ENCODE assay signal across 8 cellular contexts in the genomic region with DNA sequence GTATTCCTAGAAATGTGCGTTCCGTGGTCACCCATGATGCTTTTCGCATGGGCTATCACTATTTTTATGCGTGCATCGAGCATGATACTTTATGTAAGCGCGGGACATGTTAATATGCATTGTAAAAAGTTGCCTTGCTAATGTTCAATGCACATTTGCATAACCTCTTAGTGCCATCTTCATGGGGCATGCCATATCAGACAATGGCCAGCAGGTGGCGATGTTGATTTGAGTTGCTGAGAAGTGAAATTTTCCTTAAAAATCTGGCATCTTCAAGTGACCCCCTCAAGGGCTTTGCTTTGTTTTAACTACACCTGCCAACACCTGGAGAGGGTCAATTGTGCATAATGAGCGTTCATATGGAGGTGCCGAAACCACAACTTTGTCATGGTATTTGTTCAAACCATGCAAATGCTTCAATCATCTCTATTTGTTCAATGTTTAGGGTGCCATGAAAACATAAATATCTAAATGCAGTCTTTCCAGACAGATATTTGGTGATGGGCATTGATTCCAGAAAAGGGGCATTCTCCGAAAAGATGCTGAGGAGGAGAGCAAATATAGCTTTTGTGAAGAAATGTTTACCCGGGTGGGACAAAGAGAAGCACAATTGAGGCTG.
DNase-seq lines count a peak whose midpoint lies in the region; ATAC-seq and TF ChIP-seq lines count a peak whose summit lies in the region.

No MANE protein-coding gene starts in this region.

- no peak overlapping the region for H3K4me3 ChIP-seq in AG04449 (ENCODE audit: low read depth, low read length)
- H3K4me3 ChIP-seq in GM12864 (ENCODE audit: low read depth, low read length) = no peak overlapping the region
- no peak overlapping the region for H3K4me3 ChIP-seq in cardiac fibroblast (replicated peaks in 1 of 2; ENCODE audit: low read depth in 2 of 2, low read length in 2 of 2)

- CTCF ChIA-PET in AG04449 (lab: Yijun Ruan, JAX) = interaction anchor here (2.5 kb wide), 1 partner anchor 566 kb away, joined by 11 read pairs; no protein-coding TSS in a partner anchor

- POLR2A ChIA-PET in AG04449 (lab: Yijun Ruan, JAX) = no interaction called here

- DNase-seq in AG04449 (ENCODE audit: low read depth, low spot score) (no peak), GM12864 (ENCODE audit: low read depth) (no peak), SW480 (ENCODE audit: low spot score) (peak; percentile 8), cardiac fibroblast (ENCODE audit: low read depth in 2 of 2) (peak; percentile 44 to 54), kidney tubule cell (ENCODE audit: low spot score) (peak; percentile 48), 8988T (no peak)
- DNase-seq in stimulated activated CD4-positive, alpha-beta T cell treated with anti-CD3 and anti-CD28 coated beads, TNF-alpha, amount 100 ng/mL, for 48 hours (ENCODE audit: low read depth in 3 of 3) = peak in 2 of 3 donors; percentile 11 to 14

- ATAC-seq in HG03460 (IDR thresholded peaks at IDR 0.05; ENCODE audit: unreplicated experiment) = peak; percentile 57

- peak; percentile 57 for TF ChIP-seq CTCF in AG04449 (IDR thresholded peaks at IDR 0.05; ENCODE audit: insufficient read depth, low read length, missing control alignments)
- peak; percentile 74 for TF ChIP-seq CTCF in GM12864 (IDR thresholded peaks at IDR 0.05; ENCODE audit: low read depth, low read length, missing control alignments)
- peak; percentile 68 for TF ChIP-seq CTCF in cardiac fibroblast (IDR thresholded peaks at IDR 0.05; ENCODE audit: low read depth, low read length)

Comparison
In these comparisons a context has a peak if more than half of its experiments do, and no peak if none do; other contexts are left out.
1. DNase-seq: peak in SW480 (single experiment), cardiac fibroblast (2 of 2), kidney tubule cell (single experiment) and stimulated activated CD4-positive, alpha-beta T cell treated with anti-CD3 and anti-CD28 coated beads, TNF-alpha, amount 100 ng/mL, for 48 hours (2 of 3); none in AG04449 (single experiment), GM12864 (single experiment) and 8988T (single experiment).
2. Peak in every context shown above with its lines, with median percentiles within 50 percentile points of each other: CTCF ChIP-seq.